34 cellular contexts compared by ENCODE assay signal in the genomic region with DNA sequence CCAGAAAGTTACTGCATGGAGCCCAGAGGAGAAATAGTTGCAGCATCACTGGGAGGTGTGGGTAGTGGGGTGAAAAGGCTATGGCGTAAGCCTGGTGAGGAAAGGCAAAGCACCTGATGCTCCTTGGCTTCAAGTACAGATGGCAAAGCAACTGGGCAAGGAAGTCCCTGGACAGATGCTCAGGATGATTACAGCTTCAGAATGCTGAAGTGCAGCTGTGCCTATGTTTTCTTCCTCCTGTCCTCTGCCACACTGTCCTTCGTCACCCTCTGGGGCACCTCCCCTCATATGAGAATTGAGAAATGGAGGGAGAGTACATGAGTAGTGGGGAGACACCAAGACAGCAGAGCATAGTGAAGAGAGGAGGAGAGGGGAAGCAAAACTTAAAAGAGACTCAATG.
A peak's percentile ranks its signal among the peaks of the same experiment; 100 is the strongest.
DNase-seq lines count a peak whose midpoint lies in the region; ATAC-seq, FAIRE-seq and TF ChIP-seq lines count a peak whose summit lies in the region.
"Had no signal": no experiment of that assay in that cellular context is flagged by ENCODE, and none has a peak within 500 bp of the region (broad histone marks: within the 10 kb centered on the region; RNA-seq: fewer than 3 reads in every experiment).

No MANE protein-coding gene starts in this region.

- no peak for FAIRE-seq in A549 (lab: Jason Lieb, UNC)
- FAIRE-seq: G401.6, small intestine had no signal

- no peak for TF ChIP-seq RAD21 in A549 (conservative IDR thresholded peaks at IDR 0.05 in 1 of 2, IDR thresholded peaks at IDR 0.05 in 1 of 2)

- peak overlapping the region; percentile 47 for H3K4me2 ChIP-seq in A549
- no peak overlapping the region; the same call in 1 of the 2 replicates for H3K4me2 ChIP-seq in OCI-LY7 (ENCODE audit: low read length)
- H3K4me2 ChIP-seq in neural progenitor cell: no peak overlapping the region
- H3K4me2 ChIP-seq: BLaER1, GM23338 had no signal

- H3K9me3 Mint-ChIP-seq in neural progenitor cell: peaks cover 9% of the 10 kb centered on the region
- H3K9me3 Mint-ChIP-seq: activated T-cell treated with anti-CD3 and anti-CD28 coated beads, Interleukin-2, amount 50 U/mL, for 24 hours; HFFc6; nephron progenitor cell; stimulated activated naive CD8-positive, alpha-beta T cell treated with anti-CD3 and anti-CD28 coated beads, Interleukin-15, Interleukin-2, amounts not matched to agents 100 ng/mL and 50 ng/mL, for 24 hours; T-helper 2 cell treated with Interferon-gamma antibody and Interleukin-4, amounts not matched to agents 5 μg/mL and 100 μg/mL, for 36 hours had no signal

- DNase-seq in A549 (ENCODE audit: low read depth in 1 of 2, low spot score in 1 of 2) (no peak), GDM1 (lab: John Stamatoyannopoulos, UW) (peak; percentile 24), OCI-LY7 (ENCODE audit: low spot score) (peak; percentile 17), neural progenitor cell (ENCODE audit: low spot score) (no peak), GM03348 (ENCODE audit: low spot score) (no peak), LoVo (ENCODE audit: low spot score) (no peak), COR-L47 (lab: John Stamatoyannopoulos, UW) (no peak)
- DNase-seq: activated CD4-positive, CD25-positive, alpha-beta regulatory T cell; activated effector memory CD4-positive, alpha-beta T cell treated with anti-CD3 and anti-CD28 coated beads, Interleukin-2, amount 50 U/mL, for 16 hours; activated T-cell treated with anti-CD3 and anti-CD28 coated beads, Interleukin-2, amount 50 U/mL, for 24 hours; DMS79; HFFc6; hypothalamus; lower lobe of right lung; NCI-H1105 treated with DMSO at 0.1 percent for 48 hours; NCI-H187 treated with DMSO at 0.1 percent for 48 hours; NCI-H2171 treated with DMSO at 0.1 percent for 48 hours; NCI-H510A treated with DMSO at 0.1 percent for 48 hours; nephron progenitor cell; ovary; PC-9; retina; Right ventricle myocardium superior; uterus had no signal

- H3K79me2 ChIP-seq in OCI-LY7 (ENCODE audit: insufficient read depth, low read depth, low read length) (no peaks in the 10 kb centered on the region), neural progenitor cell (ENCODE audit: low read depth) (no peaks in the 10 kb centered on the region)

- H3K27me3 Mint-ChIP-seq in neural progenitor cell (ENCODE audit: insufficient read depth, low read depth): no peaks in the 10 kb centered on the region
- H3K27me3 Mint-ChIP-seq: activated T-cell treated with anti-CD3 and anti-CD28 coated beads, Interleukin-2, amount 50 U/mL, for 24 hours; stimulated activated naive CD8-positive, alpha-beta T cell treated with anti-CD3 and anti-CD28 coated beads, Interleukin-15, Interleukin-2, amounts not matched to agents 100 ng/mL and 50 ng/mL, for 24 hours had no signal

- peaks cover 3% of the 10 kb centered on the region for H3K36me3 Mint-ChIP-seq in neural progenitor cell
- H3K36me3 Mint-ChIP-seq: activated naive CD8-positive, alpha-beta T cell had no signal

- H2AFZ ChIP-seq in OCI-LY7 (ENCODE audit: low read length) (0 out of 2 replicates have a peak overlapping the region, but pooled peaks have one; percentile 22), neural progenitor cell (replicated peaks) (no peak overlapping the region)
- H2AFZ ChIP-seq: GM23338, PC-9 had no signal

- peak overlapping the region; percentile 12 for H3K27ac Mint-ChIP-seq in neural progenitor cell
- H3K27ac Mint-ChIP-seq: activated naive CD8-positive, alpha-beta T cell; activated T-cell treated with anti-CD3 and anti-CD28 coated beads, Interleukin-2, amount 50 U/mL, for 24 hours; GM23338; HFFc6; stimulated activated naive CD8-positive, alpha-beta T cell treated with anti-CD3 and anti-CD28 coated beads, Interleukin-15, Interleukin-2, amounts not matched to agents 100 ng/mL and 50 ng/mL, for 24 hours; T-helper 2 cell treated with Interferon-gamma antibody and Interleukin-4, amounts not matched to agents 5 μg/mL and 100 μg/mL, for 36 hours had no signal

- intact Hi-C loops in OCI-LY7 (cut with micrococcal nuclease; ENCODE audit: unreplicated experiment): no loop called here

- peaks cover 45% of the 10 kb centered on the region for H3K4me1 Mint-ChIP-seq in neural progenitor cell

- no peak overlapping the region for H3K9ac ChIP-seq in neural progenitor cell
- H3K9ac ChIP-seq: BLaER1 had no signal

- WGBS in A549 (ENCODE audit: missing lambda C conversion rate): 85% methylated on average over 2 of the region's 2 CpGs

- POLR2A ChIA-PET in A549 (lab: Yijun Ruan, JAX) (no interaction called here), OCI-LY7 (lab: Charles Lee) (no interaction called here)

- no peaks in the 10 kb centered on the region for H4K20me1 ChIP-seq in OCI-LY7 (ENCODE audit: insufficient read depth, low read length)
- no peaks in the 10 kb centered on the region for H4K20me1 ChIP-seq in neural progenitor cell (ENCODE audit: low read depth)
- H4K20me1 ChIP-seq: BLaER1 had no signal

- H3K4me3 Mint-ChIP-seq in neural progenitor cell: no peak overlapping the region
- H3K4me3 Mint-ChIP-seq: activated naive CD8-positive, alpha-beta T cell; activated T-cell treated with anti-CD3 and anti-CD28 coated beads, Interleukin-2, amount 50 U/mL, for 24 hours; GM23338; HFFc6; nephron progenitor cell; stimulated activated naive CD8-positive, alpha-beta T cell treated with anti-CD3 and anti-CD28 coated beads, Interleukin-15, Interleukin-2, amounts not matched to agents 100 ng/mL and 50 ng/mL, for 24 hours; T-helper 2 cell treated with Interferon-gamma antibody and Interleukin-4, amounts not matched to agents 5 μg/mL and 100 μg/mL, for 36 hours had no signal

- no peaks in the 10 kb centered on the region for H3K27me3 ChIP-seq in neural progenitor cell
- H3K27me3 ChIP-seq: BLaER1, ovary, uterus had no signal

- peaks cover 7% of the 10 kb centered on the region for H3F3A ChIP-seq in neural progenitor cell (ENCODE audit: low read depth)

- H3K4me3 ChIP-seq in A549 (no peak overlapping the region), OCI-LY7 (ENCODE audit: low read depth, low read length, poor library complexity, severe bottlenecking) (no peak overlapping the region), neural progenitor cell (no peak overlapping the region)
- H3K4me3 ChIP-seq: BLaER1, GM23338, lower lobe of right lung, mucosa of descending colon, ovary, PC-9, thoracic aorta, uterus had no signal

- H3K36me3 ChIP-seq in OCI-LY7 (ENCODE audit: insufficient read depth, low read length): no peaks in the 10 kb centered on the region
- H3K36me3 ChIP-seq in neural progenitor cell: no peaks in the 10 kb centered on the region
- H3K36me3 ChIP-seq: BLaER1, lower lobe of right lung, ovary, thoracic aorta, uterus had no signal

- H3K9me2 ChIP-seq in OCI-LY7 (ENCODE audit: insufficient read depth, low read length): no peaks in the 10 kb centered on the region

- ATAC-seq in A549 (peak in 1 of 2 experiments; percentile 9; a peak in 3 of 6 replicates), HG02938 (IDR thresholded peaks at IDR 0.05; ENCODE audit: unreplicated experiment) (no peak)
- ATAC-seq: GM23338 had no signal

- peaks cover 4% of the 10 kb centered on the region; the same call in 1 of the 3 replicates for H3K9me3 ChIP-seq in A549
- 0 out of 2 replicates have a peak, but pooled peaks cover 7% of the 10 kb centered on the region for H3K9me3 ChIP-seq in OCI-LY7 (ENCODE audit: low read length)
- H3K9me3 ChIP-seq in neural progenitor cell (ENCODE audit: low read depth): no peaks in the 10 kb centered on the region
- H3K9me3 ChIP-seq: BLaER1, lower lobe of right lung, mucosa of descending colon, ovary, thoracic aorta, uterus had no signal

- TF ChIP-seq POLR2A in A549 (IDR thresholded peaks at IDR 0.05; ENCODE audit: low read length): no peak

- CTCF ChIA-PET in A549 (lab: Yijun Ruan, JAX) (interaction anchor here (1.0 kb wide), 1 partner anchor 38 kb away, joined by 3 read pairs; no protein-coding TSS in a partner anchor), OCI-LY7 (lab: Charles Lee; ENCODE audit: unreplicated experiment) (no interaction called here)

- H3K4me1 ChIP-seq in A549: peaks cover 100% of the 10 kb centered on the region
- H3K4me1 ChIP-seq in OCI-LY7 (ENCODE audit: insufficient read depth, low read length, poor library complexity, severe bottlenecking): peaks cover 76% of the 10 kb centered on the region
- peaks cover 42% of the 10 kb centered on the region for H3K4me1 ChIP-seq in neural progenitor cell
- H3K4me1 ChIP-seq: uterus had no signal

- no TSS peak for BruUV-seq in OCI-LY7 (replicated peaks; lab: Mats Ljungman, UMichigan)

- no peak for TF ChIP-seq EP300 in A549 (IDR thresholded peaks at IDR 0.05)

- no peak for TF ChIP-seq CTCF in A549 (IDR thresholded peaks at IDR 0.05)
- TF ChIP-seq CTCF in OCI-LY7 (conservative IDR thresholded peaks at IDR 0.05; ENCODE audit: low read length): no peak
- TF ChIP-seq CTCF in neural progenitor cell (IDR thresholded peaks at IDR 0.05): no peak

- H3K27ac ChIP-seq in A549 (peak overlapping the region; percentile 87 to 97), OCI-LY7 (ENCODE audit: low read depth, low read length, poor library complexity, severe bottlenecking) (no peak overlapping the region), neural progenitor cell (no peak overlapping the region)
- H3K27ac ChIP-seq: BLaER1, lower lobe of right lung, ovary, PC-9, thoracic aorta, uterus had no signal

TF ChIP-seq in A549, 52 proteins besides CTCF, POLR2A, EP300 and RAD21 (continues in another document):
- no peak for TF ChIP-seq ESRRA (IDR thresholded peaks at IDR 0.05; ENCODE audit: borderline replicate concordance, low read length)
- TF ChIP-seq FOXS1 (CRISPR knock-in tag; IDR thresholded peaks at IDR 0.05): no peak
- TF ChIP-seq NFE2L2 (conservative IDR thresholded peaks at IDR 0.05; ENCODE audit: low read length): no peak
- TF ChIP-seq CEBPB (IDR thresholded peaks at IDR 0.05): no peak; a peak in 1 of 4 replicates

Comparison
In these comparisons a context has a peak if more than half of its experiments do, and no peak if none do; other contexts are left out.
1. DNase-seq: peak in GDM1 (single experiment) and OCI-LY7 (single experiment); none in A549 (0 of 2), neural progenitor cell (single experiment), GM03348 (single experiment), LoVo (single experiment) and COR-L47 (single experiment).
2. H3K27ac ChIP-seq: peak in A549 (2 of 2); none in OCI-LY7 (single experiment) and neural progenitor cell (single experiment).